In the genomic region with DNA sequence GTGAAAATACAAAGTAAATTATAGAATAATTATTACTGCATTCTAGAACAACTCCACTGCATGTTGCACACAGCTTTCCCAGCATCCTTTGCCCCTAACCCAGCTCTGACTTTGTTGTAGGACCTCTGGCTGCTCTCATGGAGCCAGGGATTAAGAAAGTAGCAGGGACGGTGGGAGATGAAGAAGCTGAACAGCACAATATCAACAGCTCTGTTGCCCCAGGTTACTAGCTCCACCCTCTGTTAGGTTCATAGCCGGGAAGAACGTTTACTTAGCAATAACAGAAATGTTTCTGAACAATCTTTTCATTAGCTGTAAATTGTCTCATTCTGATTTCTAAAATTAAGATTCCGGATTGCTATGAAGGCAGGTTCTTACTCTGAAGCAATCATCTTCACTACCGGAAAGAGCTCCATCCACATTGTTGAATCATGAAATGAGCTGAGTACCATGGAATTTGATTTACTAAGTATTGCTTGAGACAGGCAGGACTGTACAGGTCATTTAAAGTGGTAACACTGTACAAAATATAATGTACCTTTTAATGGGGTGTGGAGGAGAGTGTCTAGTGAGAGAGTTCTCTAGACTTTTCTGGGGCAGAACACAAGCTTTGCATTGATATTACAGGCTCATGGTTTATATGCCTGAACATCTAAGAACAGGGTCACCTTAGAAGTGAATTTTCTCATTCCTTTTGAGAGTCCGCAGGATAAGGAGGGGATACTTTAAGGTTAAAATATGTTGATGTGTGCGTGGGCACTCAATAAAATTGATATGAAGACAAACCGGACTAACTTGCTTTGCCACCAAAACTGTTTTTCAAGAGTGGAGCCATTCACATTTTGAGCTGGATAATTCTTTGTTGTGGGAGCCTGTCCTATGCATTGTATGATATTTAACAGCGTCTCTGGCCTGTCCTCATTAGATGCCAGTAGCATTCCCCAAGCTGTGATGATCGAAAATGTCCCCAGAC, we compare ENCODE assay signal across 14 cellular contexts. TPM values are rescaled to one million over a fixed set of nuclear protein-coding genes. Genes with fewer than 3 reads are reported as not detected.
A peak's percentile ranks its signal among the peaks of the same experiment; 100 is the strongest.
DNase-seq lines count a peak whose midpoint lies in the region; ATAC-seq, FAIRE-seq and TF ChIP-seq lines count a peak whose summit lies in the region.
"Had no signal": no experiment of that assay in that cellular context is flagged by ENCODE, and none has a peak within 500 bp of the region (broad histone marks: within the 10 kb centered on the region; RNA-seq: fewer than 3 reads in every experiment).

No MANE protein-coding gene starts in this region.

- H3K4me2 ChIP-seq in HepG2 (ENCODE audit: low read depth, low read length) = no peak overlapping the region

- POLR2A ChIA-PET in HepG2 (lab: Yijun Ruan, JAX) = no interaction called here
- POLR2A ChIA-PET in activated CD8-positive, alpha-beta T cell treated with anti-CD3 and anti-CD28 coated beads for 36 hours (lab: Charles Lee) = no interaction called here

- no peak for TF ChIP-seq CTCF in HepG2 (CRISPR knock-in tag; IDR thresholded peaks at IDR 0.05)
- no peak for TF ChIP-seq CTCF in right lobe of liver (IDR thresholded peaks at IDR 0.05)
- TF ChIP-seq CTCF in brain microvascular endothelial cell (IDR thresholded peaks at IDR 0.05; ENCODE audit: low read depth, low read length, missing control alignments) = no peak
- TF ChIP-seq CTCF in lung (IDR thresholded peaks at IDR 0.05; ENCODE audit: control extremely low read depth, extremely low read depth) = no peak
- TF ChIP-seq CTCF in activated CD8-positive, alpha-beta T cell treated with anti-CD3 and anti-CD28 coated beads for 36 hours (IDR thresholded peaks at IDR 0.05) = no peak

- H3K27me3 Mint-ChIP-seq in activated CD8-positive, alpha-beta T cell treated with anti-CD3 and anti-CD28 coated beads for 36 hours = no peaks in the 10 kb centered on the region

- H3K79me2 ChIP-seq in HepG2 (ENCODE audit: insufficient read depth, low read length) = no peaks in the 10 kb centered on the region

- H3K27me3 ChIP-seq in HepG2 (ENCODE audit: control insufficient read depth in 1 of 2, insufficient read depth in 2 of 2, low read length in 2 of 2) (no peaks in the 10 kb centered on the region), right lobe of liver (no peaks in the 10 kb centered on the region), brain microvascular endothelial cell (replicated peaks) (no peaks in the 10 kb centered on the region), lung (ENCODE audit: control insufficient read depth, insufficient read depth) (no peaks in the 10 kb centered on the region)
- H3K27me3 ChIP-seq: SJCRH30 had no signal

- H3K4me1 ChIP-seq in HepG2 (ENCODE audit: insufficient read depth, low read length) (no peaks in the 10 kb centered on the region), right lobe of liver (no peaks in the 10 kb centered on the region), lung (ENCODE audit: control insufficient read depth in 2 of 2, insufficient read depth in 2 of 2, low read length in 2 of 2) (no peaks in the 10 kb centered on the region)
- H3K4me1 ChIP-seq: SJCRH30 had no signal

- in situ Hi-C loops in HepG2 (cut with HindIII; ENCODE audit: extremely low pct_ligation_motif_present, low pct_unique_long_range_greater_than_20kb) = no loop called here
- in situ Hi-C loops in brain microvascular endothelial cell (cut with HindIII; ENCODE audit: low pct_ligation_motif_present, low sequenced_read_pairs) = no loop called here

- TF ChIP-seq POLR2A in HepG2 (IDR thresholded peaks at IDR 0.05; ENCODE audit: insufficient read depth in 1 of 2, low read depth in 2 of 2, low read length in 2 of 2) (no peak), right lobe of liver (IDR thresholded peaks at IDR 0.05) (no peak)

- H3K4me3 Mint-ChIP-seq in activated CD8-positive, alpha-beta T cell treated with anti-CD3 and anti-CD28 coated beads for 36 hours = no peak overlapping the region
- H3K4me3 Mint-ChIP-seq: activated naive CD4-positive, alpha-beta T cell treated with anti-CD3 and anti-CD28 coated beads, Interleukin-2, amount 50 U/mL, for 24 hours had no signal

- no peak overlapping the region for H3K27ac Mint-ChIP-seq in activated CD8-positive, alpha-beta T cell treated with anti-CD3 and anti-CD28 coated beads for 36 hours
- H3K27ac Mint-ChIP-seq: activated naive CD4-positive, alpha-beta T cell treated with anti-CD3 and anti-CD28 coated beads, Interleukin-2, amount 50 U/mL, for 24 hours had no signal

- no peaks in the 10 kb centered on the region for H3K36me3 Mint-ChIP-seq in activated CD8-positive, alpha-beta T cell treated with anti-CD3 and anti-CD28 coated beads for 36 hours (ENCODE audit: low read depth)

- H3K9me3 Mint-ChIP-seq in activated CD8-positive, alpha-beta T cell treated with anti-CD3 and anti-CD28 coated beads for 36 hours = no peaks in the 10 kb centered on the region

- ATAC-seq in HepG2 (no peak), right lobe of liver (no peak), lung (ENCODE audit: insufficient read depth, low FRiP score) (peak; percentile 77), GM18511 (IDR thresholded peaks at IDR 0.05; ENCODE audit: unreplicated experiment) (no peak), HG03108 (IDR thresholded peaks at IDR 0.05; ENCODE audit: unreplicated experiment) (no peak)
- no peak for ATAC-seq in activated CD8-positive, alpha-beta T cell treated with anti-CD3 and anti-CD28 coated beads for 36 hours
- ATAC-seq: right cardiac atrium had no signal

- 13% methylated on average over 10 of the region's 10 CpGs for WGBS in HepG2 (ENCODE audit: low lambda C conversion rate)
- WGBS in right lobe of liver (ENCODE audit: insufficient coverage, low coverage, low lambda C conversion rate, missing lambda C conversion rate) = 43% methylated on average over 9 of the region's 10 CpGs
- WGBS in lung, 2 donors = 49 to 71% methylated on average over 10 of the region's 10 CpGs

- CTCF ChIA-PET in HepG2 (lab: Yijun Ruan, JAX; ENCODE audit: low intra/inter-chr PET ratio, low total read pairs) = no interaction called here
- CTCF ChIA-PET in activated CD8-positive, alpha-beta T cell treated with anti-CD3 and anti-CD28 coated beads for 36 hours (lab: Charles Lee) = interaction anchor here (0.7 to 1.2 kb wide), 3 partner anchors 11 to 376 kb away, joined by 3 to 4 read pairs (median 3); no protein-coding TSS in a partner anchor

- TF ChIP-seq RAD21 in HepG2 (CRISPR knock-in tag; IDR thresholded peaks at IDR 0.05) = no peak

- FAIRE-seq in HepG2 (lab: Jason Lieb, UNC) = no peak

- H3K4me1 Mint-ChIP-seq in activated CD8-positive, alpha-beta T cell treated with anti-CD3 and anti-CD28 coated beads for 36 hours (ENCODE audit: low read depth) = no peaks in the 10 kb centered on the region
- H3K4me1 Mint-ChIP-seq: activated naive CD4-positive, alpha-beta T cell treated with anti-CD3 and anti-CD28 coated beads, Interleukin-2, amount 50 U/mL, for 24 hours had no signal

- DNase-seq in HepG2 (ENCODE audit: low spot score) (no peak), right lobe of liver (no peak), brain microvascular endothelial cell (peak; percentile 1), lung (ENCODE audit: low spot score) (no peak), Ammon's horn (ENCODE audit: low spot score) (no peak)
- DNase-seq in activated CD8-positive, alpha-beta T cell treated with anti-CD3 and anti-CD28 coated beads for 36 hours = no peak
- DNase-seq: activated CD4-positive, alpha-beta T cell treated with anti-CD3 and anti-CD28 coated beads, Interleukin-2, amount 50 U/mL, for 1 hour; AML-193; effector CD8-positive, alpha-beta T cell; right cardiac atrium had no signal

- intact Hi-C loops in HepG2 (cut with micrococcal nuclease; ENCODE audit: unreplicated experiment) = no loop called here
- intact Hi-C loops in right lobe of liver (cut with DNase I) = no loop called here
- intact Hi-C loops in activated CD8-positive, alpha-beta T cell treated with anti-CD3 and anti-CD28 coated beads for 36 hours (cut with micrococcal nuclease) = no loop called here

- H3K9me3 ChIP-seq in HepG2 (ENCODE audit: low read length) (no peaks in the 10 kb centered on the region), right lobe of liver (no peaks in the 10 kb centered on the region), lung (ENCODE audit: control insufficient read depth in 2 of 2, insufficient read depth in 1 of 2, low read length in 1 of 2) (peaks cover 0 to 9% of the 10 kb centered on the region in 2 donors)

- TF ChIP-seq EP300 in HepG2 (IDR thresholded peaks at IDR 0.05; ENCODE audit: low read depth in 2 of 2, low read length in 2 of 2) (no peak), HepG2 (CRISPR knock-in tag; IDR thresholded peaks at IDR 0.05; ENCODE audit: borderline replicate concordance) (no peak)

- H3K4me3 ChIP-seq in HepG2 (replicated peaks in 1 of 3; ENCODE audit: insufficient read depth in 1 of 3, low read depth in 2 of 3, low read length in 3 of 3) = no peak overlapping the region
- H3K4me3 ChIP-seq in right lobe of liver = no peak overlapping the region
- H3K4me3 ChIP-seq in brain microvascular endothelial cell (ENCODE audit: low read depth, low read length) = no peak overlapping the region
- no peak overlapping the region for H3K4me3 ChIP-seq in lung
- H3K4me3 ChIP-seq: SJCRH30 had no signal

- H4K20me1 ChIP-seq in HepG2 (ENCODE audit: insufficient read depth, low read length) = no peaks in the 10 kb centered on the region

- BruUV-seq in HepG2 (replicated peaks; lab: Mats Ljungman, UMichigan) = no TSS peak

- no peak overlapping the region for H2AFZ ChIP-seq in HepG2 (ENCODE audit: low read length)

- no peak overlapping the region for H3K9ac ChIP-seq in HepG2 (ENCODE audit: insufficient read depth, low read depth, low read length)

- H3K27ac ChIP-seq in HepG2 (ENCODE audit: extremely low read length, insufficient read depth, low read length) = no peak overlapping the region
- no peak overlapping the region for H3K27ac ChIP-seq in right lobe of liver
- H3K27ac ChIP-seq in brain microvascular endothelial cell = no peak overlapping the region
- H3K27ac ChIP-seq in lung (ENCODE audit: low read depth in 1 of 2, low read length in 1 of 2) = peak overlapping the region in 1 of 2 donors; percentile 40
- H3K27ac ChIP-seq: SJCRH30 had no signal

- H3K36me3 ChIP-seq in HepG2 (replicated peaks in 1 of 2; ENCODE audit: control insufficient read depth in 1 of 2, insufficient read depth in 2 of 2, low read length in 2 of 2) (no peaks in the 10 kb centered on the region), right lobe of liver (no peaks in the 10 kb centered on the region), brain microvascular endothelial cell (replicated peaks) (no peaks in the 10 kb centered on the region), lung (ENCODE audit: control insufficient read depth in 2 of 2, insufficient read depth in 2 of 2, low read length in 2 of 2) (no peaks in the 10 kb centered on the region)
- H3K36me3 ChIP-seq: SJCRH30 had no signal

RNA-seq across cellular contexts. Expression of gene RAB18, which starts 20.8 kb away (rescaled TPM):
- 69.1 and 114 TPM in 2 replicates for total RNA-seq in HepG2 (2016; rRNA removed; fragmentation: Illumina TruSeq; extraction: Trizol)
- total RNA-seq in HepG2 (2016; cell fraction: cytosol; rRNA removed; fragmentation: Illumina TruSeq; extraction: Trizol; ENCODE audit: low read depth) = 5.3 and 8.7 TPM in 2 replicates
- total RNA-seq in HepG2 (2016; cell fraction: insoluble cytoplasmic fraction; rRNA removed; fragmentation: Illumina TruSeq; extraction: Trizol) = 69.8 and 121 TPM in 2 replicates
- 20.5 and 23.7 TPM in 2 replicates for total RNA-seq in HepG2 (2016; cell fraction: membrane; rRNA removed; fragmentation: Illumina TruSeq; extraction: Trizol)
- 32.7 and 36.9 TPM in 2 replicates for total RNA-seq in HepG2 (2016; cell fraction: nucleus; rRNA removed; fragmentation: Illumina TruSeq; extraction: Trizol)
- 19.0 and 22.3 TPM in 2 replicates for polyA plus RNA-seq in HepG2 (2011; rRNA removed)
- 6.2 and 13.3 TPM in 2 replicates for polyA plus RNA-seq in HepG2 (2011; cell fraction: cytosol; rRNA removed)
- 9.9 and 16.7 TPM in 2 replicates for polyA plus RNA-seq in HepG2 (2011; cell fraction: nucleus; rRNA removed)
- 39.1 and 52.9 TPM in 2 replicates for polyA plus RNA-seq in HepG2 (2012)
- polyA plus RNA-seq in HepG2 (2016; cell fraction: cytosol; fragmentation: Illumina TruSeq; extraction: Trizol; ENCODE audit: low read depth) = 6.8 and 7.7 TPM in 2 replicates
- polyA plus RNA-seq in HepG2 (2016; cell fraction: insoluble cytoplasmic fraction; fragmentation: Illumina TruSeq; extraction: Trizol; ENCODE audit: low read depth) = 119 and 125 TPM in 2 replicates
- polyA plus RNA-seq in HepG2 (2016; cell fraction: membrane; fragmentation: Illumina TruSeq; extraction: Trizol; ENCODE audit: low read depth) = 10.7 and 12.3 TPM in 2 replicates
- polyA plus RNA-seq in HepG2 (2016; cell fraction: nucleus; fragmentation: Illumina TruSeq; extraction: Trizol; ENCODE audit: insufficient read depth, low read depth) = 38.9 and 44.7 TPM in 2 replicates
- 3.9 and 4.0 TPM in 2 replicates for polyA minus RNA-seq in HepG2 (2011; rRNA and poly(A)+ RNA removed; ENCODE audit: low replicate concordance)
- polyA minus RNA-seq in HepG2 (2011; cell fraction: cytosol; rRNA and poly(A)+ RNA removed) = 16.6 and 25.1 TPM in 2 replicates
- polyA minus RNA-seq in HepG2 (2011; cell fraction: nucleus; rRNA and poly(A)+ RNA removed) = 42.5 and 45.6 TPM in 2 replicates
- total RNA-seq in right lobe of liver = 10 to 100 TPM; 25.6 to 66.1 (median 53.3) TPM
- 10 to 100 TPM; 74.2 to 84.5 TPM for total RNA-seq in lung
- polyA plus RNA-seq in lung = 10 to 100 TPM; 26.8 to 36.7 TPM
- total RNA-seq in activated CD8-positive, alpha-beta T cell treated with anti-CD3 and anti-CD28 coated beads for 36 hours = 10 to 100 TPM; 42.0 to 47.2 TPM
